In the genomic region with DNA sequence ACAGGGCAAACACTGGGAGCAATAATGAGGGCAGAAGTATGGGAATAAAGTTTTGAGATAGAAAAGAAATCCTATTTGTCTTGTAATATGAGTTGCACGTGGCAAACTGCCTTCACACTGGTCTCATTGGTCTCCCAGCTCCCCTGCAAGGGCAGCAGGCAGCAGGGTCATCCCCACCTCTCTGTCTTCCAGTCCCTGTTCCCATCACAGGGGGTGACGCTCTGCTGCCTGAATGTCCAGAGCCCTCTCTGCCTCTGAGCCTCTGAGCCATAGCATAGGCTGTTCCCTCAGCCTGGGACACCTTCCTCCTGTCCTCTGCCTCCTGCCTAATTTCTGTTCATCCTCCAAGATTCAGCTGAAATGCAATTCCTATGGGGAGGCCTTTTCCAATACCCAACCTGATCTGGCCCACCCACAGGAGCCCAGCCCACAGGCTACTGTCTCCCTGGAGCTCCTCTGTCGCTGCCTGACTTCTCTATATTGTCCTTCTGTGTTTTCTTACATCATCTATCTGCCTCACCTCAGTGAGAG, we compare ENCODE assay signal across 1 cellular context.
TF ChIP-seq lines count a peak whose summit lies in the region.

No MANE protein-coding gene starts in this region.

TF ChIP-seq in SK-N-SH treated with all-trans-retinoic acid at 6 μM for 48 hours, 23 proteins besides CTCF, POLR2A, EP300 and RAD21 (continued from another document):
- TF ChIP-seq, protein P1, sequence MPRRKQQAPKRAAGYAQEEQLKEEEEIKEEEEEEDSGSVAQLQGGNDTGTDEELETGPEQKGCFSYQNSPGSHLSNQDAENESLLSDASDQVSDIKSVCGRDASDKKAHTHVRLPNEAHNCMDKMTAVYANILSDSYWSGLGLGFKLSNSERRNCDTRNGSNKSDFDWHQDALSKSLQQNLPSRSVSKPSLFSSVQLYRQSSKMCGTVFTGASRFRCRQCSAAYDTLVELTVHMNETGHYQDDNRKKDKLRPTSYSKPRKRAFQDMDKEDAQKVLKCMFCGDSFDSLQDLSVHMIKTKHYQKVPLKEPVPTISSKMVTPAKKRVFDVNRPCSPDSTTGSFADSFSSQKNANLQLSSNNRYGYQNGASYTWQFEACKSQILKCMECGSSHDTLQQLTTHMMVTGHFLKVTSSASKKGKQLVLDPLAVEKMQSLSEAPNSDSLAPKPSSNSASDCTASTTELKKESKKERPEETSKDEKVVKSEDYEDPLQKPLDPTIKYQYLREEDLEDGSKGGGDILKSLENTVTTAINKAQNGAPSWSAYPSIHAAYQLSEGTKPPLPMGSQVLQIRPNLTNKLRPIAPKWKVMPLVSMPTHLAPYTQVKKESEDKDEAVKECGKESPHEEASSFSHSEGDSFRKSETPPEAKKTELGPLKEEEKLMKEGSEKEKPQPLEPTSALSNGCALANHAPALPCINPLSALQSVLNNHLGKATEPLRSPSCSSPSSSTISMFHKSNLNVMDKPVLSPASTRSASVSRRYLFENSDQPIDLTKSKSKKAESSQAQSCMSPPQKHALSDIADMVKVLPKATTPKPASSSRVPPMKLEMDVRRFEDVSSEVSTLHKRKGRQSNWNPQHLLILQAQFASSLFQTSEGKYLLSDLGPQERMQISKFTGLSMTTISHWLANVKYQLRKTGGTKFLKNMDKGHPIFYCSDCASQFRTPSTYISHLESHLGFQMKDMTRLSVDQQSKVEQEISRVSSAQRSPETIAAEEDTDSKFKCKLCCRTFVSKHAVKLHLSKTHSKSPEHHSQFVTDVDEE (CRISPR knock-in tag; IDR thresholded peaks at IDR 0.05): no peak
- TF ChIP-seq ARNTL (CRISPR knock-in tag; IDR thresholded peaks at IDR 0.05; ENCODE audit: borderline replicate concordance, low read depth) (no peak), BACH2 (CRISPR knock-in tag; IDR thresholded peaks at IDR 0.05; ENCODE audit: borderline replicate concordance) (no peak)
